ENCODE assay signal across 8 cellular contexts in genomic region chr20:35741892-35742740, GRCh38. TPM values are rescaled to one million over a fixed set of nuclear protein-coding genes. Genes with fewer than 3 reads are reported as not detected.
DNase-seq lines count a peak whose midpoint lies in the region; ATAC-seq and TF ChIP-seq lines count a peak whose summit lies in the region.

Gene RBM39 (minus strand): TSS chr20:35742260. CDS start chr20:35740874, 1,386 bp downstream.

- peaks cover 21 to 24% of the 10 kb centered on the region in 2 donors for H3K4me1 ChIP-seq in mucosa of rectum (ENCODE audit: control insufficient read depth in 2 of 2, insufficient read depth in 2 of 2, low read length in 2 of 2)

- no peaks in the 10 kb centered on the region for H3K9me3 ChIP-seq in mucosa of rectum (ENCODE audit: control insufficient read depth in 2 of 2, low read length in 2 of 2)

- H3K9ac ChIP-seq in mucosa of rectum (ENCODE audit: low read depth in 1 of 2, low read length in 2 of 2), result peak within 1 kb of the TSS; percentile 100

- no peaks in the 10 kb centered on the region for H3K27me3 ChIP-seq in mucosa of rectum (ENCODE audit: control insufficient read depth in 2 of 2, insufficient read depth in 2 of 2, low read length in 2 of 2)

- H3K4me3 ChIP-seq in epithelial cell of proximal tubule (ENCODE audit: low read depth, low read length) (peak within 1 kb of the TSS; percentile 98), mucosa of rectum (ENCODE audit: low read length in 2 of 2) (peak within 1 kb of the TSS; percentile 86 to 99)

- peaks cover 45% of the 10 kb centered on the region for H3K4me1 Mint-ChIP-seq in activated T-cell treated with anti-CD3 and anti-CD28 coated beads, Interleukin-2, amount 50 U/mL, for 24 hours (ENCODE audit: low read depth)

- peaks cover 27 to 30% of the 10 kb centered on the region in 2 donors for H3K36me3 ChIP-seq in mucosa of rectum (ENCODE audit: control insufficient read depth in 2 of 2, insufficient read depth in 2 of 2, low read length in 2 of 2)

- TF ChIP-seq CTCF in epithelial cell of proximal tubule (conservative IDR thresholded peaks at IDR 0.05; ENCODE audit: low read depth, low read length), result peak; percentile 47

- peaks cover 57% of the 10 kb centered on the region for H3K36me3 Mint-ChIP-seq in activated T-cell treated with anti-CD3 and anti-CD28 coated beads, Interleukin-2, amount 50 U/mL, for 24 hours (ENCODE audit: low read depth)

- H3K27ac ChIP-seq in mucosa of rectum (ENCODE audit: low read depth in 2 of 2, low read length in 2 of 2), result peak within 1 kb of the TSS; percentile 99 to 100

- H3K4me3 Mint-ChIP-seq in activated T-cell treated with anti-CD3 and anti-CD28 coated beads, Interleukin-2, amount 50 U/mL, for 24 hours, result peak within 1 kb of the TSS; percentile 97

- DNase-seq in DMS79 (lab: John Stamatoyannopoulos, UW), result peak; percentile 99
- peak; percentile 100 for DNase-seq in KBM-7
- DNase-seq in activated T-cell treated with anti-CD3 and anti-CD28 coated beads, Interleukin-2, amount 50 U/mL, for 24 hours, result peak; percentile 97
- peak; percentile 99 for DNase-seq in epithelial cell of proximal tubule (ENCODE audit: low read depth)
- DNase-seq in stimulated activated CD8-positive, alpha-beta memory T cell treated with anti-CD3 and anti-CD28 coated beads, Interleukin-4, amount 100 ng/mL, for 48 hours, result peak; percentile 99

- H3K27ac Mint-ChIP-seq in activated T-cell treated with anti-CD3 and anti-CD28 coated beads, Interleukin-2, amount 50 U/mL, for 24 hours, result peak within 1 kb of the TSS; percentile 98

- ATAC-seq in GM21717 (IDR thresholded peaks at IDR 0.05; ENCODE audit: unreplicated experiment), result peak; percentile 86

- in situ Hi-C loops in KBM-7 (cut with MboI; ENCODE audit: low pct_unique_long_range_greater_than_20kb, low sequenced_read_pairs), result no loop called here

- H3K9me3 Mint-ChIP-seq in activated T-cell treated with anti-CD3 and anti-CD28 coated beads, Interleukin-2, amount 50 U/mL, for 24 hours, result no peaks in the 10 kb centered on the region

- H3K27me3 Mint-ChIP-seq in activated T-cell treated with anti-CD3 and anti-CD28 coated beads, Interleukin-2, amount 50 U/mL, for 24 hours, result no peaks in the 10 kb centered on the region

TF ChIP-seq in PFSK-1, 5 proteins besides CTCF, POLR2A, EP300 and RAD21:
- peak; percentile 73 for TF ChIP-seq TAF1 (IDR thresholded peaks at IDR 0.05; ENCODE audit: borderline replicate concordance, insufficient read depth, low read length)
- TF ChIP-seq FOXP2 (optimal IDR thresholded peaks at IDR 0.05; ENCODE audit: borderline replicate concordance, extremely low read depth, extremely low read length, insufficient read depth), result peak; percentile 73
- peak; percentile 16 to 61; a peak in 2 of 4 replicates for TF ChIP-seq REST (IDR thresholded peaks at IDR 0.05; ENCODE audit: insufficient read depth in 1 of 2, low read depth in 2 of 2, low read length in 2 of 2)
- peak; percentile 93 for TF ChIP-seq POLR2AphosphoS5 (IDR thresholded peaks at IDR 0.05; ENCODE audit: low read depth, low read length)
- peak; percentile 97 for TF ChIP-seq SIN3A (IDR thresholded peaks at IDR 0.05; ENCODE audit: borderline replicate concordance, insufficient read depth, low read length)

RNA-seq across cellular contexts. Expression of gene RBM39, which starts in this region (rescaled TPM):
- polyA plus RNA-seq in PFSK-1 (2012; ENCODE audit: insufficient read length, low read depth), result 130 TPM
- 117 and 148 TPM in 2 replicates for total RNA-seq in epithelial cell of proximal tubule

Comparison
In these comparisons a context has a peak if more than half of its experiments do, and no peak if none do; other contexts are left out.
1. Peak in every context shown above with its lines: DNase-seq, ATAC-seq, H3K4me3 ChIP-seq and H3K27ac ChIP-seq.